Comparison of ENCODE assay signal across 11 cellular contexts in genomic region chr18:56962322-56962721, GRCh38.
"Had no signal": no experiment of that assay in that cellular context is flagged by ENCODE, and none has a peak within 500 bp of the region (broad histone marks: within the 10 kb centered on the region; RNA-seq: fewer than 3 reads in every experiment).

No MANE protein-coding gene starts in this region.

- H3K4me3 Mint-ChIP-seq: activated naive CD4-positive, alpha-beta T cell treated with anti-CD3 and anti-CD28 coated beads for 36 hours; activated T-helper 17 cell treated with anti-CD3 and anti-CD28 coated beads, Interleukin-2, amount 50 U/mL, for 72 hours; neural crest cell; stimulated activated naive CD8-positive, alpha-beta T cell treated with anti-CD3 and anti-CD28 coated beads, Interleukin-15, Interleukin-2, amounts not matched to agents 100 ng/mL and 50 ng/mL, for 24 hours had no signal

- H3K27ac Mint-ChIP-seq: activated naive CD4-positive, alpha-beta T cell treated with anti-CD3 and anti-CD28 coated beads for 36 hours; activated T-helper 17 cell treated with anti-CD3 and anti-CD28 coated beads, Interleukin-2, amount 50 U/mL, for 72 hours; stimulated activated naive CD8-positive, alpha-beta T cell treated with anti-CD3 and anti-CD28 coated beads, Interleukin-15, Interleukin-2, amounts not matched to agents 100 ng/mL and 50 ng/mL, for 24 hours had no signal

- DNase-seq: activated CD4-positive, alpha-beta T cell treated with anti-CD3 and anti-CD28 coated beads for 48 hours; activated naive CD4-positive, alpha-beta T cell treated with anti-CD3 and anti-CD28 coated beads for 36 hours; effector CD8-positive, alpha-beta T cell; heart right ventricle; ovary; stimulated activated CD4-positive, alpha-beta T cell treated with anti-CD3 and anti-CD28 coated beads, Interleukin-4, amount 100 ng/mL, for 24 hours; T-helper 9 cell; upper lobe of left lung had no signal

- H3K4me1 Mint-ChIP-seq: activated T-helper 17 cell treated with anti-CD3 and anti-CD28 coated beads, Interleukin-2, amount 50 U/mL, for 72 hours had no signal

- H3K9me3 Mint-ChIP-seq: activated naive CD4-positive, alpha-beta T cell treated with anti-CD3 and anti-CD28 coated beads for 36 hours; activated T-helper 17 cell treated with anti-CD3 and anti-CD28 coated beads, Interleukin-2, amount 50 U/mL, for 72 hours; neural crest cell; stimulated activated naive CD8-positive, alpha-beta T cell treated with anti-CD3 and anti-CD28 coated beads, Interleukin-15, Interleukin-2, amounts not matched to agents 100 ng/mL and 50 ng/mL, for 24 hours had no signal

- ATAC-seq: activated T-helper 17 cell treated with anti-CD3 and anti-CD28 coated beads, Interleukin-2, amount 50 U/mL, for 72 hours; heart right ventricle had no signal

- H3K27me3 Mint-ChIP-seq: activated T-helper 17 cell treated with anti-CD3 and anti-CD28 coated beads, Interleukin-2, amount 50 U/mL, for 72 hours; stimulated activated naive CD8-positive, alpha-beta T cell treated with anti-CD3 and anti-CD28 coated beads, Interleukin-15, Interleukin-2, amounts not matched to agents 100 ng/mL and 50 ng/mL, for 24 hours had no signal
